In the genomic region with DNA sequence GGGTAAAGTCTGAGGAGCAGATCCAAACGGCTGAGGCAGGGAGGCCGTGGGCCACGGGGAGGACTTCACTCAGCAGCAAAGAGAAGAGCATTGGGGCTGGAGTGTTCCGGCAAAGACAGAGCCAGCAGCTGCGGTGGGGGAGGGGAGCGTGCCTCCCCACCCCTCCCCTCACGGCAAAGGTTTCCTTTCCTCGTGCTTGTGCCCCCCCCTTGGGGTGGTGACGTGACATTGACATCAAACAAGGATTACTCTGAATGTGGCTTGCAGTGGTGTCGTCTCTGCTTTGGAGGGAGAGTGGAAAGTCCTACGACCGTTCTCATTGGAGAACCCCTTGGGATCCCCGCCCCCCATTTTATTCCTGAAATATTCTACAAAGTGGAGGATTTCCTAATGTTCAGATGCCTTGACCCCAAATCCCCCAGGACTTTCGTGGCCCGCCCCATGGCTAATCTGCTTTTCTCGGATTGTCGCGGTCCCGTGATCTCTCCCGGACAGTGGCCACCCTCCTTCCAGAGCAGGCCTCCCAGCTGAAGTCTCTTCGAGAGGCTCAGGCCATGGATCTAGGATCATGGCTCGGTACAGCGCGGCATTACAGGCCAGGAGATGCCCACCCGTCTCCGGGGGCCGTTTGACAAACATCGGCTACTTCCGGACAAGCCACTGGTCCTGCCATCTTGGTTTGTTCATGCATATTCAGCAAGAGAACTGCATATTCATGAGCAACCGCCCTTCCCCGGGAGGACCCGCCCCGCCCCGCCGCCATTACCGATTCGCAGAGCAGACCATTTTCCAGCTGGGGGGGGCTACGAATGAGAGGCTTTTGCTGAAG, we compare ENCODE assay signal across 1 cellular context.
TF ChIP-seq lines count a peak whose summit lies in the region.

No MANE protein-coding gene starts in this region.

TF ChIP-seq in K562, 482 proteins besides CTCF, POLR2A, EP300 and RAD21 (continued from another document and continues in another):
- no peak; the same call in 1 of the 2 replicates for TF ChIP-seq FOXM1 (IDR thresholded peaks at IDR 0.05; ENCODE audit: low read depth)
- no peak for TF ChIP-seq FOXM1 (CRISPR knock-in tag; IDR thresholded peaks at IDR 0.05; ENCODE audit: low read depth)
- no peak for TF ChIP-seq WHSC1 (IDR thresholded peaks at IDR 0.05; ENCODE audit: low read length)
- TF ChIP-seq TAL1 (IDR thresholded peaks at IDR 0.05) = no peak
- no peak for TF ChIP-seq ZBTB8A (IDR thresholded peaks at IDR 0.05; ENCODE audit: partially characterized antibody)
- TF ChIP-seq RBM15 (IDR thresholded peaks at IDR 0.05; ENCODE audit: insufficient read depth, low read length) = no peak
- TF ChIP-seq, protein P1, sequence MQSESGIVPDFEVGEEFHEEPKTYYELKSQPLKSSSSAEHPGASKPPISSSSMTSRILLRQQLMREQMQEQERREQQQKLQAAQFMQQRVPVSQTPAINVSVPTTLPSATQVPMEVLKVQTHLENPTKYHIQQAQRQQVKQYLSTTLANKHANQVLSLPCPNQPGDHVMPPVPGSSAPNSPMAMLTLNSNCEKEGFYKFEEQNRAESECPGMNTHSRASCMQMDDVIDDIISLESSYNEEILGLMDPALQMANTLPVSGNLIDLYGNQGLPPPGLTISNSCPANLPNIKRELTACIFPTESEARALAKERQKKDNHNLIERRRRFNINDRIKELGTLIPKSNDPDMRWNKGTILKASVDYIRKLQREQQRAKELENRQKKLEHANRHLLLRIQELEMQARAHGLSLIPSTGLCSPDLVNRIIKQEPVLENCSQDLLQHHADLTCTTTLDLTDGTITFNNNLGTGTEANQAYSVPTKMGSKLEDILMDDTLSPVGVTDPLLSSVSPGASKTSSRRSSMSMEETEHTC (IDR thresholded peaks at IDR 0.05) = peak; percentile 73
- TF ChIP-seq BHLHE40 (IDR thresholded peaks at IDR 0.05; ENCODE audit: low read length) = peak; percentile 68
- TF ChIP-seq, protein P2, sequence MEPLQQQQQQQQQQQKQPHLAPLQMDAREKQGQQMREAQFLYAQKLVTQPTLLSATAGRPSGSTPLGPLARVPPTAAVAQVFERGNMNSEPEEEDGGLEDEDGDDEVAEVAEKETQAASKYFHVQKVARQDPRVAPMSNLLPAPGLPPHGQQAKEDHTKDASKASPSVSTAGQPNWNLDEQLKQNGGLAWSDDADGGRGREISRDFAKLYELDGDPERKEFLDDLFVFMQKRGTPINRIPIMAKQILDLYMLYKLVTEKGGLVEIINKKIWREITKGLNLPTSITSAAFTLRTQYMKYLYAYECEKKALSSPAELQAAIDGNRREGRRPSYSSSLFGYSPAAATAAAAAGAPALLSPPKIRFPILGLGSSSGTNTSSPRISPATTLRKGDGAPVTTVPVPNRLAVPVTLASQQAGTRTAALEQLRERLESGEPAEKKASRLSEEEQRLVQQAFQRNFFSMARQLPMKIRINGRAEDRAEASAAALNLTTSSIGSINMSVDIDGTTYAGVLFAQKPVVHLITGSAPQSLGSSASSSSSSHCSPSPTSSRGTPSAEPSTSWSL (CRISPR knock-in tag; IDR thresholded peaks at IDR 0.05; ENCODE audit: borderline replicate concordance) = no peak
- peak; percentile 67; the same call in 1 of the 2 replicates for TF ChIP-seq TOE1 (IDR thresholded peaks at IDR 0.05; ENCODE audit: borderline replicate concordance)
- no peak for TF ChIP-seq TOE1 (CRISPR knock-in tag; IDR thresholded peaks at IDR 0.05; ENCODE audit: borderline replicate concordance, low read depth)
- no peak for TF ChIP-seq HMG20A (CRISPR knock-in tag; conservative IDR thresholded peaks at IDR 0.05)
- TF ChIP-seq, protein P3, sequence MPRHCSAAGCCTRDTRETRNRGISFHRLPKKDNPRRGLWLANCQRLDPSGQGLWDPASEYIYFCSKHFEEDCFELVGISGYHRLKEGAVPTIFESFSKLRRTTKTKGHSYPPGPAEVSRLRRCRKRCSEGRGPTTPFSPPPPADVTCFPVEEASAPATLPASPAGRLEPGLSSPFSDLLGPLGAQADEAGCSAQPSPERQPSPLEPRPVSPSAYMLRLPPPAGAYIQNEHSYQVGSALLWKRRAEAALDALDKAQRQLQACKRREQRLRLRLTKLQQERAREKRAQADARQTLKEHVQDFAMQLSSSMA (CRISPR knock-in tag; IDR thresholded peaks at IDR 0.05) = no peak
- TF ChIP-seq CBX5 (IDR thresholded peaks at IDR 0.05; ENCODE audit: borderline replicate concordance, low read depth) = no peak
- TF ChIP-seq RBM22 (IDR thresholded peaks at IDR 0.05; ENCODE audit: low read depth, low read length, poor library complexity, severe bottlenecking) = no peak
- no peak; the same call in 1 of the 2 replicates for TF ChIP-seq ZC3H4 (CRISPR knock-in tag; IDR thresholded peaks at IDR 0.05; ENCODE audit: borderline replicate concordance)
- TF ChIP-seq ZNF695 (CRISPR knock-in tag; IDR thresholded peaks at IDR 0.05) = no peak
- no peak for TF ChIP-seq SMARCA4 (IDR thresholded peaks at IDR 0.05)
- TF ChIP-seq, protein P4, sequence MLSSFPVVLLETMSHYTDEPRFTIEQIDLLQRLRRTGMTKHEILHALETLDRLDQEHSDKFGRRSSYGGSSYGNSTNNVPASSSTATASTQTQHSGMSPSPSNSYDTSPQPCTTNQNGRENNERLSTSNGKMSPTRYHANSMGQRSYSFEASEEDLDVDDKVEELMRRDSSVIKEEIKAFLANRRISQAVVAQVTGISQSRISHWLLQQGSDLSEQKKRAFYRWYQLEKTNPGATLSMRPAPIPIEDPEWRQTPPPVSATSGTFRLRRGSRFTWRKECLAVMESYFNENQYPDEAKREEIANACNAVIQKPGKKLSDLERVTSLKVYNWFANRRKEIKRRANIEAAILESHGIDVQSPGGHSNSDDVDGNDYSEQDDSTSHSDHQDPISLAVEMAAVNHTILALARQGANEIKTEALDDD (IDR thresholded peaks at IDR 0.05) = no peak
- TF ChIP-seq KAT8 (IDR thresholded peaks at IDR 0.05; ENCODE audit: low read depth) = no peak
- no peak for TF ChIP-seq SMC3 (conservative IDR thresholded peaks at IDR 0.05; ENCODE audit: insufficient read depth, low read depth, low read length)
- TF ChIP-seq, protein P5, sequence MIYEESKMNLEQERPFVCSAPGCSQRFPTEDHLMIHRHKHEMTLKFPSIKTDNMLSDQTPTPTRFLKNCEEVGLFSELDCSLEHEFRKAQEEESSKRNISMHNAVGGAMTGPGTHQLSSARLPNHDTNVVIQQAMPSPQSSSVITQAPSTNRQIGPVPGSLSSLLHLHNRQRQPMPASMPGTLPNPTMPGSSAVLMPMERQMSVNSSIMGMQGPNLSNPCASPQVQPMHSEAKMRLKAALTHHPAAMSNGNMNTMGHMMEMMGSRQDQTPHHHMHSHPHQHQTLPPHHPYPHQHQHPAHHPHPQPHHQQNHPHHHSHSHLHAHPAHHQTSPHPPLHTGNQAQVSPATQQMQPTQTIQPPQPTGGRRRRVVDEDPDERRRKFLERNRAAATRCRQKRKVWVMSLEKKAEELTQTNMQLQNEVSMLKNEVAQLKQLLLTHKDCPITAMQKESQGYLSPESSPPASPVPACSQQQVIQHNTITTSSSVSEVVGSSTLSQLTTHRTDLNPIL (CRISPR knock-in tag; IDR thresholded peaks at IDR 0.05) = no peak
- no peak for TF ChIP-seq JUNB (CRISPR knock-in tag; conservative IDR thresholded peaks at IDR 0.05)
- TF ChIP-seq TRIM28 (IDR thresholded peaks at IDR 0.05) = no peak
- TF ChIP-seq, protein P6, sequence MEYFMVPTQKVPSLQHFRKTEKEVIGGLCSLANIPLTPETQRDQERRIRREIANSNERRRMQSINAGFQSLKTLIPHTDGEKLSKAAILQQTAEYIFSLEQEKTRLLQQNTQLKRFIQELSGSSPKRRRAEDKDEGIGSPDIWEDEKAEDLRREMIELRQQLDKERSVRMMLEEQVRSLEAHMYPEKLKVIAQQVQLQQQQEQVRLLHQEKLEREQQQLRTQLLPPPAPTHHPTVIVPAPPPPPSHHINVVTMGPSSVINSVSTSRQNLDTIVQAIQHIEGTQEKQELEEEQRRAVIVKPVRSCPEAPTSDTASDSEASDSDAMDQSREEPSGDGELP (CRISPR knock-in tag; IDR thresholded peaks at IDR 0.05; ENCODE audit: borderline replicate concordance) = peak; percentile 90
- no peak for TF ChIP-seq EWSR1 (IDR thresholded peaks at IDR 0.05; ENCODE audit: borderline replicate concordance, low read depth, partially characterized antibody)
- no peak for TF ChIP-seq FOXJ3 (CRISPR knock-in tag; IDR thresholded peaks at IDR 0.05)
- TF ChIP-seq MCM7 (IDR thresholded peaks at IDR 0.05) = no peak
- TF ChIP-seq, protein P7, sequence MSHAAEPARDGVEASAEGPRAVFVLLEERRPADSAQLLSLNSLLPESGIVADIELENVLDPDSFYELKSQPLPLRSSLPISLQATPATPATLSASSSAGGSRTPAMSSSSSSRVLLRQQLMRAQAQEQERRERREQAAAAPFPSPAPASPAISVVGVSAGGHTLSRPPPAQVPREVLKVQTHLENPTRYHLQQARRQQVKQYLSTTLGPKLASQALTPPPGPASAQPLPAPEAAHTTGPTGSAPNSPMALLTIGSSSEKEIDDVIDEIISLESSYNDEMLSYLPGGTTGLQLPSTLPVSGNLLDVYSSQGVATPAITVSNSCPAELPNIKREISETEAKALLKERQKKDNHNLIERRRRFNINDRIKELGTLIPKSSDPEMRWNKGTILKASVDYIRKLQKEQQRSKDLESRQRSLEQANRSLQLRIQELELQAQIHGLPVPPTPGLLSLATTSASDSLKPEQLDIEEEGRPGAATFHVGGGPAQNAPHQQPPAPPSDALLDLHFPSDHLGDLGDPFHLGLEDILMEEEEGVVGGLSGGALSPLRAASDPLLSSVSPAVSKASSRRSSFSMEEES (CRISPR knock-in tag; IDR thresholded peaks at IDR 0.05) = peak; percentile 43
- TF ChIP-seq STAG1 (CRISPR knock-in tag; IDR thresholded peaks at IDR 0.05; ENCODE audit: borderline replicate concordance) = no peak
- TF ChIP-seq, protein P8, sequence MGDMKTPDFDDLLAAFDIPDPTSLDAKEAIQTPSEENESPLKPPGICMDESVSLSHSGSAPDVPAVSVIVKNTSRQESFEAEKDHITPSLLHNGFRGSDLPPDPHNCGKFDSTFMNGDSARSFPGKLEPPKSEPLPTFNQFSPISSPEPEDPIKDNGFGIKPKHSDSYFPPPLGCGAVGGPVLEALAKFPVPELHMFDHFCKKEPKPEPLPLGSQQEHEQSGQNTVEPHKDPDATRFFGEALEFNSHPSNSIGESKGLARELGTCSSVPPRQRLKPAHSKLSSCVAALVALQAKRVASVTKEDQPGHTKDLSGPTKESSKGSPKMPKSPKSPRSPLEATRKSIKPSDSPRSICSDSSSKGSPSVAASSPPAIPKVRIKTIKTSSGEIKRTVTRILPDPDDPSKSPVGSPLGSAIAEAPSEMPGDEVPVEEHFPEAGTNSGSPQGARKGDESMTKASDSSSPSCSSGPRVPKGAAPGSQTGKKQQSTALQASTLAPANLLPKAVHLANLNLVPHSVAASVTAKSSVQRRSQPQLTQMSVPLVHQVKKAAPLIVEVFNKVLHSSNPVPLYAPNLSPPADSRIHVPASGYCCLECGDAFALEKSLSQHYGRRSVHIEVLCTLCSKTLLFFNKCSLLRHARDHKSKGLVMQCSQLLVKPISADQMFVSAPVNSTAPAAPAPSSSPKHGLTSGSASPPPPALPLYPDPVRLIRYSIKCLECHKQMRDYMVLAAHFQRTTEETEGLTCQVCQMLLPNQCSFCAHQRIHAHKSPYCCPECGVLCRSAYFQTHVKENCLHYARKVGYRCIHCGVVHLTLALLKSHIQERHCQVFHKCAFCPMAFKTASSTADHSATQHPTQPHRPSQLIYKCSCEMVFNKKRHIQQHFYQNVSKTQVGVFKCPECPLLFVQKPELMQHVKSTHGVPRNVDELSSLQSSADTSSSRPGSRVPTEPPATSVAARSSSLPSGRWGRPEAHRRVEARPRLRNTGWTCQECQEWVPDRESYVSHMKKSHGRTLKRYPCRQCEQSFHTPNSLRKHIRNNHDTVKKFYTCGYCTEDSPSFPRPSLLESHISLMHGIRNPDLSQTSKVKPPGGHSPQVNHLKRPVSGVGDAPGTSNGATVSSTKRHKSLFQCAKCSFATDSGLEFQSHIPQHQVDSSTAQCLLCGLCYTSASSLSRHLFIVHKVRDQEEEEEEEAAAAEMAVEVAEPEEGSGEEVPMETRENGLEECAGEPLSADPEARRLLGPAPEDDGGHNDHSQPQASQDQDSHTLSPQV (IDR thresholded peaks at IDR 0.05) = peak; percentile 56; the same call in 1 of the 2 replicates
- no peak for TF ChIP-seq CHD1 (IDR thresholded peaks at IDR 0.05; ENCODE audit: low read length)
- no peak for TF ChIP-seq KDM5B (IDR thresholded peaks at IDR 0.05; ENCODE audit: insufficient replicate concordance, low read depth, low read length)
- 0 out of 2 replicates have a peak, but pooled peaks have one; percentile 12 for TF ChIP-seq KLF13 (tag; IDR thresholded peaks at IDR 0.05; ENCODE audit: borderline replicate concordance, low read depth)
- TF ChIP-seq, protein P9, sequence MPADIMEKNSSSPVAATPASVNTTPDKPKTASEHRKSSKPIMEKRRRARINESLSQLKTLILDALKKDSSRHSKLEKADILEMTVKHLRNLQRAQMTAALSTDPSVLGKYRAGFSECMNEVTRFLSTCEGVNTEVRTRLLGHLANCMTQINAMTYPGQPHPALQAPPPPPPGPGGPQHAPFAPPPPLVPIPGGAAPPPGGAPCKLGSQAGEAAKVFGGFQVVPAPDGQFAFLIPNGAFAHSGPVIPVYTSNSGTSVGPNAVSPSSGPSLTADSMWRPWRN (IDR thresholded peaks at IDR 0.05; ENCODE audit: low read depth) = no peak
- no peak for TF ChIP-seq MYBL2 (IDR thresholded peaks at IDR 0.05; ENCODE audit: low read depth)
- TF ChIP-seq MYBL2 (CRISPR knock-in tag; IDR thresholded peaks at IDR 0.05; ENCODE audit: borderline replicate concordance) = no peak
- TF ChIP-seq SRF (CRISPR knock-in tag; IDR thresholded peaks at IDR 0.05) = 0 out of 4 replicates have a peak, but pooled peaks of 1 of the 2 experiments have one; percentile 8
- TF ChIP-seq RBBP5 (IDR thresholded peaks at IDR 0.05; ENCODE audit: borderline replicate concordance, insufficient read depth, low read length, poor library complexity, severe bottlenecking) = no peak
- no peak for TF ChIP-seq CCAR2 (IDR thresholded peaks at IDR 0.05; ENCODE audit: low read depth, low read length)
- TF ChIP-seq BRF1 (IDR thresholded peaks at IDR 0.05; ENCODE audit: borderline replicate concordance, extremely low read depth, insufficient read length) = no peak
- peak; percentile 46 for TF ChIP-seq TAF9B (IDR thresholded peaks at IDR 0.05; ENCODE audit: partially characterized antibody)
- TF ChIP-seq, protein P10, sequence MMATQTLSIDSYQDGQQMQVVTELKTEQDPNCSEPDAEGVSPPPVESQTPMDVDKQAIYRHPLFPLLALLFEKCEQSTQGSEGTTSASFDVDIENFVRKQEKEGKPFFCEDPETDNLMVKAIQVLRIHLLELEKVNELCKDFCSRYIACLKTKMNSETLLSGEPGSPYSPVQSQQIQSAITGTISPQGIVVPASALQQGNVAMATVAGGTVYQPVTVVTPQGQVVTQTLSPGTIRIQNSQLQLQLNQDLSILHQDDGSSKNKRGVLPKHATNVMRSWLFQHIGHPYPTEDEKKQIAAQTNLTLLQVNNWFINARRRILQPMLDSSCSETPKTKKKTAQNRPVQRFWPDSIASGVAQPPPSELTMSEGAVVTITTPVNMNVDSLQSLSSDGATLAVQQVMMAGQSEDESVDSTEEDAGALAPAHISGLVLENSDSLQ (IDR thresholded peaks at IDR 0.05) = peak; percentile 74
- TF ChIP-seq JUN (IDR thresholded peaks at IDR 0.05; ENCODE audit: borderline replicate concordance, low read depth, low read length) = no peak
- TF ChIP-seq JUN (CRISPR knock-in tag; IDR thresholded peaks at IDR 0.05; ENCODE audit: borderline replicate concordance) = no peak
